In the genomic region with DNA sequence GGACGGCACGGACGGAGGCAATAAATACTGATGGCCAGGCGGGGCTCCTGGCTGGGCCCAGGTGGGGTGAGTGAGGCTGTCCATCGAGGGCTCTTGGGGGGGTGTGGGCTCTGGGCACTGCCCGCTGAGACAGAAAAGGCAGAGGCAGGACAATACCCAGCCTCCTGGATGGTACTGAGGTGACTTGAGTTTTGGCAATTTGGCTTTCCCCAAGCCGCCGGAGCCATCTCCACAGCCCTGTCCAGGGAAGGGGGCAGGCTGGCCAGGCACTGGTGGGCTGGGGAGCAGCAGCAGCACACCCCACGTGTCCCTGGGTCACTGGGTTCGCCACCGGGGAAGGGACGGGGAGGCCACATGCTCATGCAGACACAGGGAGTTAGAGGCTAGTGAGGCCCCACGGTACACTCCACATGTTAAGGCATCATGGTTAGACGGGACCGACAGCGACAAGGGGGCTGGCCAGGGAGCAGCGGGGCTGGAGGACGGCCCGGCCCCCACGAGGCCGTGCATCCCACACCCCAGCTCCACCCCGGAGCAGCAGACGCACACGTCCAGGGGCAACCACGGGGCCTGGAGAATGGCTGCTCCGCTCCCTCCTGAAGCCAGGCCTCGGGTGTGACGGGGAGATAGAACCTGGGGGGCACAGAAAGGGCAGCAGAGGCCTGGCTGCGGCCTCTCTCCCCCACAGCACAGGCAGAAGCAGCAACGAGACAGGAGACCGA, we compare ENCODE assay signal across 10 cellular contexts. TPM values are rescaled to one million over a fixed set of nuclear protein-coding genes. Genes with fewer than 3 reads are reported as not detected.
DNase-seq lines count a peak whose midpoint lies in the region; ATAC-seq, FAIRE-seq and TF ChIP-seq lines count a peak whose summit lies in the region.
"Had no signal": no experiment of that assay in that cellular context is flagged by ENCODE, and none has a peak within 500 bp of the region (broad histone marks: within the 10 kb centered on the region; RNA-seq: fewer than 3 reads in every experiment).

No MANE protein-coding gene starts in this region.

- H3K4me3 Mint-ChIP-seq in WTC11 = no peak overlapping the region

- peak; percentile 14 for TF ChIP-seq POLR2A in transverse colon (IDR thresholded peaks at IDR 0.05)

- DNase-seq in cardiac muscle cell (ENCODE audit: low read depth in 1 of 2, low spot score in 1 of 2) = no peak
- no peak for DNase-seq in Right ventricle myocardium inferior (ENCODE audit: missing footprints)
- no peak for DNase-seq in WTC11 (ENCODE audit: low spot score)
- DNase-seq in kidney = peak; percentile 77
- peak; percentile 33 for DNase-seq in transverse colon
- DNase-seq: KG1 had no signal

- POLR2A ChIA-PET in WTC11 (lab: Charles Lee) = interaction anchor here (1.0 to 2.6 kb wide), 2 partner anchors 56 to 165 kb away, joined by 4 to 7 read pairs; a partner anchor contains a TSS

- peak overlapping the region; percentile 78 for H3K27ac Mint-ChIP-seq in WTC11

- H3K27me3 ChIP-seq in cardiac muscle cell (no peaks in the 10 kb centered on the region), transverse colon (no peaks in the 10 kb centered on the region)

- no peaks in the 10 kb centered on the region for H3K9me3 ChIP-seq in cardiac muscle cell (ENCODE audit: low read depth)
- no peaks in the 10 kb centered on the region for H3K9me3 ChIP-seq in kidney (ENCODE audit: control insufficient read depth in 1 of 2, low read length in 2 of 2)
- H3K9me3 ChIP-seq in transverse colon = no peaks in the 10 kb centered on the region

- H3K9me3 Mint-ChIP-seq in WTC11 = no peaks in the 10 kb centered on the region

- CTCF ChIA-PET in WTC11 (lab: Charles Lee) = interaction anchor here (1.1 to 2.3 kb wide), 4 partner anchors 9 to 152 kb away, joined by 4 to 12 read pairs (median 8); a partner anchor contains a TSS

- H3K4me1 ChIP-seq in cardiac muscle cell (ENCODE audit: low read depth) (peaks cover 44% of the 10 kb centered on the region), kidney (ENCODE audit: control insufficient read depth in 1 of 2, insufficient read depth in 1 of 2, low read depth in 1 of 2, low read length in 2 of 2) (peaks cover 35 to 44% of the 10 kb centered on the region in 2 donors), transverse colon (peaks cover 49 to 83% (median 66%) of the 10 kb centered on the region in 4 donors)

- H3K36me3 ChIP-seq in cardiac muscle cell (no peaks in the 10 kb centered on the region), kidney (ENCODE audit: control insufficient read depth in 1 of 2, insufficient read depth in 2 of 2, low read length in 2 of 2) (peaks cover 0 to 10% of the 10 kb centered on the region in 2 donors), transverse colon (peaks cover 0 to 4% (median 0%) of the 10 kb centered on the region in 4 donors)

- FAIRE-seq in kidney (lab: Jason Lieb, UNC) = no peak
- FAIRE-seq: bronchial epithelial cell had no signal

- in situ Hi-C loops in transverse colon (cut with MboI; ENCODE audit: low pct_ligation_motif_present in 1 of 4, low pct_unique_long_range_greater_than_20kb in 1 of 4, low sequenced_read_pairs in 3 of 4) = no loop called here

- peaks cover 23% of the 10 kb centered on the region for H3K4me1 Mint-ChIP-seq in WTC11

- peaks cover 10% of the 10 kb centered on the region for H3K36me3 Mint-ChIP-seq in WTC11

- no peak for TF ChIP-seq EP300 in transverse colon (IDR thresholded peaks at IDR 0.05; ENCODE audit: low read depth)

- no peak overlapping the region for H3K9ac ChIP-seq in kidney (ENCODE audit: low read length in 2 of 2)

- H3K4me3 ChIP-seq in cardiac muscle cell (no peak overlapping the region), kidney (ENCODE audit: low read length in 2 of 2) (no peak overlapping the region), transverse colon (no peak overlapping the region)

- intact Hi-C loops in Right ventricle myocardium inferior (cut with DNase I) = no loop called here
- intact Hi-C loops in kidney (cut with DNase I) = no loop called here
- intact Hi-C loops in transverse colon (cut with DNase I; ENCODE audit: low total_unique reads) = no loop called here

- WGBS in transverse colon (ENCODE audit: low coverage in 1 of 2), 2 donors = 53% methylated on average over 31 of the region's 31 CpGs; no CpG with 5 or more reads in 1 of the 2 donors

- no peaks in the 10 kb centered on the region; the same call in 1 of the 2 replicates for H3K27me3 Mint-ChIP-seq in WTC11 (ENCODE audit: low read depth)

- no peak for TF ChIP-seq CTCF in cardiac muscle cell (IDR thresholded peaks at IDR 0.05; ENCODE audit: low read depth, low read length)
- no peak for TF ChIP-seq CTCF in WTC11 (IDR thresholded peaks at IDR 0.05)
- TF ChIP-seq CTCF in kidney (IDR thresholded peaks at IDR 0.05; ENCODE audit: borderline replicate concordance, extremely low read depth, insufficient read depth) = no peak
- no peak for TF ChIP-seq CTCF in transverse colon (IDR thresholded peaks at IDR 0.05)

- peak overlapping the region; percentile 96 for H3K27ac ChIP-seq in cardiac muscle cell
- peak overlapping the region; percentile 51 to 56 for H3K27ac ChIP-seq in kidney (ENCODE audit: low read depth in 2 of 2, low read length in 2 of 2)
- H3K27ac ChIP-seq in transverse colon = peak overlapping the region; percentile 96 to 100 (median 98)

- ATAC-seq in Right ventricle myocardium inferior = no peak
- ATAC-seq in WTC11 = no peak
- no peak for ATAC-seq in GM19463 (IDR thresholded peaks at IDR 0.05; ENCODE audit: unreplicated experiment)
- ATAC-seq in HG02981 (IDR thresholded peaks at IDR 0.05; ENCODE audit: unreplicated experiment) = no peak
- no peak for ATAC-seq in GM18867 (IDR thresholded peaks at IDR 0.05; ENCODE audit: unreplicated experiment)

TF ChIP-seq in WTC11, 78 proteins besides CTCF, POLR2A, EP300 and RAD21 (continues in another document):
- TF ChIP-seq, protein P1, sequence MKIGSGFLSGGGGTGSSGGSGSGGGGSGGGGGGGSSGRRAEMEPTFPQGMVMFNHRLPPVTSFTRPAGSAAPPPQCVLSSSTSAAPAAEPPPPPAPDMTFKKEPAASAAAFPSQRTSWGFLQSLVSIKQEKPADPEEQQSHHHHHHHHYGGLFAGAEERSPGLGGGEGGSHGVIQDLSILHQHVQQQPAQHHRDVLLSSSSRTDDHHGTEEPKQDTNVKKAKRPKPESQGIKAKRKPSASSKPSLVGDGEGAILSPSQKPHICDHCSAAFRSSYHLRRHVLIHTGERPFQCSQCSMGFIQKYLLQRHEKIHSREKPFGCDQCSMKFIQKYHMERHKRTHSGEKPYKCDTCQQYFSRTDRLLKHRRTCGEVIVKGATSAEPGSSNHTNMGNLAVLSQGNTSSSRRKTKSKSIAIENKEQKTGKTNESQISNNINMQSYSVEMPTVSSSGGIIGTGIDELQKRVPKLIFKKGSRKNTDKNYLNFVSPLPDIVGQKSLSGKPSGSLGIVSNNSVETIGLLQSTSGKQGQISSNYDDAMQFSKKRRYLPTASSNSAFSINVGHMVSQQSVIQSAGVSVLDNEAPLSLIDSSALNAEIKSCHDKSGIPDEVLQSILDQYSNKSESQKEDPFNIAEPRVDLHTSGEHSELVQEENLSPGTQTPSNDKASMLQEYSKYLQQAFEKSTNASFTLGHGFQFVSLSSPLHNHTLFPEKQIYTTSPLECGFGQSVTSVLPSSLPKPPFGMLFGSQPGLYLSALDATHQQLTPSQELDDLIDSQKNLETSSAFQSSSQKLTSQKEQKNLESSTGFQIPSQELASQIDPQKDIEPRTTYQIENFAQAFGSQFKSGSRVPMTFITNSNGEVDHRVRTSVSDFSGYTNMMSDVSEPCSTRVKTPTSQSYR (CRISPR knock-in tag; IDR thresholded peaks at IDR 0.05) = peak; percentile 51; the same call in 1 of the 2 replicates
- TF ChIP-seq, protein P2, sequence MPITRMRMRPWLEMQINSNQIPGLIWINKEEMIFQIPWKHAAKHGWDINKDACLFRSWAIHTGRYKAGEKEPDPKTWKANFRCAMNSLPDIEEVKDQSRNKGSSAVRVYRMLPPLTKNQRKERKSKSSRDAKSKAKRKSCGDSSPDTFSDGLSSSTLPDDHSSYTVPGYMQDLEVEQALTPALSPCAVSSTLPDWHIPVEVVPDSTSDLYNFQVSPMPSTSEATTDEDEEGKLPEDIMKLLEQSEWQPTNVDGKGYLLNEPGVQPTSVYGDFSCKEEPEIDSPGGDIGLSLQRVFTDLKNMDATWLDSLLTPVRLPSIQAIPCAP (CRISPR knock-in tag; IDR thresholded peaks at IDR 0.05) = peak; percentile 13; the same call in 1 of the 2 replicates
- TF ChIP-seq SMAD3 (CRISPR knock-in tag; IDR thresholded peaks at IDR 0.05; ENCODE audit: borderline replicate concordance) (no peak), ESRRA (CRISPR knock-in tag; IDR thresholded peaks at IDR 0.05; ENCODE audit: borderline replicate concordance) (0 out of 2 replicates have a peak, but pooled peaks have one; percentile 38), EMX1 (CRISPR knock-in tag; IDR thresholded peaks at IDR 0.05) (peak; percentile 58; the same call in 1 of the 2 replicates)

RNA-seq across cellular contexts. Expression of a gene that starts 3.0 kb away (rescaled TPM):
- 101 and 177 TPM in 2 replicates for total RNA-seq in cardiac muscle cell
- polyA plus RNA-seq in cardiac muscle cell = 139 and 163 TPM in 2 replicates
- total RNA-seq in Right ventricle myocardium inferior = 126 TPM
- 200 to 247 TPM (median 203 TPM) in 3 replicates for total RNA-seq in WTC11 (2021)
- 453 TPM for total RNA-seq in kidney
- 424 TPM for polyA plus RNA-seq in kidney (ENCODE audit: insufficient read depth, low read depth, low replicate concordance)
- 100 to 1,000 TPM; 189 to 480 (median 323) TPM for total RNA-seq in transverse colon

RNA-seq across cellular contexts. Expression of a gene that starts 7.8 kb away (rescaled TPM):
- total RNA-seq in cardiac muscle cell = 972 and 1,150 TPM in 2 replicates
- 388 and 597 TPM in 2 replicates for polyA plus RNA-seq in cardiac muscle cell
- 355 TPM for total RNA-seq in Right ventricle myocardium inferior
- total RNA-seq in WTC11 (2021) = 343 to 380 TPM (median 360 TPM) in 3 replicates
- total RNA-seq in kidney = 482 TPM
- polyA plus RNA-seq in kidney (ENCODE audit: insufficient read depth, low read depth, low replicate concordance) = 411 TPM
- 100 to 1,000 TPM; 486 to 732 (median 556) TPM for total RNA-seq in transverse colon

RNA-seq across cellular contexts. Expression of a gene that starts 23.3 kb away (rescaled TPM):
- 94.0 and 139 TPM in 2 replicates for total RNA-seq in cardiac muscle cell
- polyA plus RNA-seq in cardiac muscle cell = 93.0 and 130 TPM in 2 replicates
- 35.5 TPM for total RNA-seq in Right ventricle myocardium inferior
- total RNA-seq in WTC11 (2021) = 172 to 212 TPM (median 174 TPM) in 3 replicates
- 59.3 TPM for total RNA-seq in kidney
- polyA plus RNA-seq in kidney (ENCODE audit: insufficient read depth, low read depth, low replicate concordance) = 45.3 TPM
- 10 to 100 TPM; 23.1 to 47.7 (median 36.7) TPM for total RNA-seq in transverse colon

RNA-seq across cellular contexts. Expression of a gene that starts 23.4 kb away (rescaled TPM):
- total RNA-seq in cardiac muscle cell (128 and 178 TPM in 2 replicates), Right ventricle myocardium inferior (179 TPM), WTC11 (2021) (217 to 249 TPM (median 245 TPM) in 3 replicates), kidney (88.6 TPM), transverse colon (100 to 1,000 TPM in 1 of 4 donors, 10 to 100 TPM in 3; 56.7 to 126 (median 86.6) TPM)
- polyA plus RNA-seq in cardiac muscle cell (368 and 407 TPM in 2 replicates), kidney (ENCODE audit: insufficient read depth, low read depth, low replicate concordance) (220 TPM)

RNA-seq across cellular contexts. Expression of a gene that starts 33.3 kb away (rescaled TPM):
- not detected in 2 replicates for total RNA-seq in cardiac muscle cell
- polyA plus RNA-seq in cardiac muscle cell = 1.0 TPM in 1 of 2 replicates, not detected in the other
- not detected for total RNA-seq in Right ventricle myocardium inferior
- total RNA-seq in WTC11 (2021) = not detected in 3 replicates
- total RNA-seq in kidney = not detected
- polyA plus RNA-seq in kidney (ENCODE audit: insufficient read depth, low read depth, low replicate concordance) = not detected
- total RNA-seq in transverse colon = under 1 TPM in 1 of 4 donors, not detected in 3; 0.68 TPM
- total RNA-seq: bronchial epithelial cell had no signal

Comparison
In these comparisons a context has a peak if more than half of its experiments do, and no peak if none do; other contexts are left out.
1. DNase-seq: peak in kidney (single experiment) and transverse colon (single experiment); none in cardiac muscle cell (0 of 2), Right ventricle myocardium inferior (single experiment) and WTC11 (single experiment).
2. Peak in every context shown above with its lines, with median percentiles within 50 percentile points of each other: H3K27ac ChIP-seq.